ENCODE assay signal across 2 cellular contexts in the genomic region with DNA sequence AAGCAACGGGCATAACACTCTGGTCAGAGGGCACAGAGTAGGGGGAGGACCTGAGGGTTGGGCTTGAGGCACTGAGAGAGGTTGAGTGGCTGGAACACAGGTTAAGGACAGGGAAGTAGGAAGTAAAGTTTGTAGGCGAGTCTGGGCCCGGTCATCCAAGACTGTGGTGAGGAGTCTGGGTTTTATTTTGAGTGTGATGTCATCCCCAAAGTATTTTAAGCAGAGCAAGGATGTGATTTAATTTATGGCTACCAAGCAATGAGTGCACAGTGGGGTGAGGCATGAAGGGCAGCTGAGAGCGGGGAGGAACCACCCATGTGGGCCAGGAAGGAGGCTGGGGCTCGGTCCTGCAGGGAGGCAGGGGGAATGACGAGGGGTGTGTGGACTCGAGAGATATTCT.
TF ChIP-seq lines count a peak whose summit lies in the region.

No MANE protein-coding gene starts in this region.

TF ChIP-seq in H1, 55 proteins besides CTCF, POLR2A, EP300 and RAD21:
- TF ChIP-seq CBX8 (IDR thresholded peaks at IDR 0.05; ENCODE audit: borderline replicate concordance, low read depth, low read length) (no peak), RXRA (IDR thresholded peaks at IDR 0.05; ENCODE audit: insufficient read depth, low read depth, low read length) (no peak), JUND (IDR thresholded peaks at IDR 0.05; ENCODE audit: low read length) (no peak), SRF (IDR thresholded peaks at IDR 0.05; ENCODE audit: low read depth, low read length) (no peak), TAF1 (IDR thresholded peaks at IDR 0.05; ENCODE audit: low read depth, low read length) (no peak), SIN3A (conservative IDR thresholded peaks at IDR 0.05 in 1 of 2, IDR thresholded peaks at IDR 0.05 in 1 of 2; ENCODE audit: low read depth in 1 of 2, low read length in 2 of 2) (no peak), KDM4A (IDR thresholded peaks at IDR 0.05; ENCODE audit: low read depth, low read length, severe bottlenecking) (no peak), MAFK (IDR thresholded peaks at IDR 0.05; ENCODE audit: low read depth, low read length) (no peak), ASH2L (IDR thresholded peaks at IDR 0.05; ENCODE audit: low read length) (no peak), BRCA1 (IDR thresholded peaks at IDR 0.05; ENCODE audit: low read depth, low read length) (no peak), SP2 (IDR thresholded peaks at IDR 0.05; ENCODE audit: low read length) (no peak), CREB1 (IDR thresholded peaks at IDR 0.05) (no peak), POU5F1 (IDR thresholded peaks at IDR 0.05; ENCODE audit: low read depth, low read length) (no peak), SAP30 (IDR thresholded peaks at IDR 0.05; ENCODE audit: insufficient read depth, insufficient replicate concordance, low read length) (no peak), RBBP5 (IDR thresholded peaks at IDR 0.05; ENCODE audit: borderline replicate concordance, low read depth, low read length) (no peak), SP4 (IDR thresholded peaks at IDR 0.05; ENCODE audit: low read length) (no peak), BCL11A (IDR thresholded peaks at IDR 0.05; ENCODE audit: low read depth in 2 of 2, low read length in 2 of 2) (no peak), FOSL1 (IDR thresholded peaks at IDR 0.05; ENCODE audit: insufficient read depth, low read depth, low read length) (no peak)
- TF ChIP-seq, protein P1, sequence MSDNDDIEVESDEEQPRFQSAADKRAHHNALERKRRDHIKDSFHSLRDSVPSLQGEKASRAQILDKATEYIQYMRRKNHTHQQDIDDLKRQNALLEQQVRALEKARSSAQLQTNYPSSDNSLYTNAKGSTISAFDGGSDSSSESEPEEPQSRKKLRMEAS (IDR thresholded peaks at IDR 0.05): no peak
- TF ChIP-seq, protein P2, sequence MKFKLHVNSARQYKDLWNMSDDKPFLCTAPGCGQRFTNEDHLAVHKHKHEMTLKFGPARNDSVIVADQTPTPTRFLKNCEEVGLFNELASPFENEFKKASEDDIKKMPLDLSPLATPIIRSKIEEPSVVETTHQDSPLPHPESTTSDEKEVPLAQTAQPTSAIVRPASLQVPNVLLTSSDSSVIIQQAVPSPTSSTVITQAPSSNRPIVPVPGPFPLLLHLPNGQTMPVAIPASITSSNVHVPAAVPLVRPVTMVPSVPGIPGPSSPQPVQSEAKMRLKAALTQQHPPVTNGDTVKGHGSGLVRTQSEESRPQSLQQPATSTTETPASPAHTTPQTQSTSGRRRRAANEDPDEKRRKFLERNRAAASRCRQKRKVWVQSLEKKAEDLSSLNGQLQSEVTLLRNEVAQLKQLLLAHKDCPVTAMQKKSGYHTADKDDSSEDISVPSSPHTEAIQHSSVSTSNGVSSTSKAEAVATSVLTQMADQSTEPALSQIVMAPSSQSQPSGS (IDR thresholded peaks at IDR 0.05; ENCODE audit: low read length): no peak
TF ChIP-seq in H1: peak in this region for 0.

TF ChIP-seq in GM12891, 5 proteins besides CTCF, POLR2A, EP300 and RAD21:
- TF ChIP-seq PAX5 (IDR thresholded peaks at IDR 0.05; ENCODE audit: insufficient read depth, low read length, severe bottlenecking) (no peak), SPI1 (IDR thresholded peaks at IDR 0.05; ENCODE audit: low read depth, low read length) (no peak), POU2F2 (IDR thresholded peaks at IDR 0.05; ENCODE audit: low read depth, low read length) (no peak), POLR2AphosphoS5 (IDR thresholded peaks at IDR 0.05; ENCODE audit: low read depth, low read length) (no peak), TAF1 (IDR thresholded peaks at IDR 0.05; ENCODE audit: low read depth, low read length) (no peak)
